12 cellular contexts compared by ENCODE assay signal in genomic region chr7:92255308-92255707, GRCh38. TPM values are rescaled to one million over a fixed set of nuclear protein-coding genes. Genes with fewer than 3 reads are reported as not detected.
A peak's percentile ranks its signal among the peaks of the same experiment; 100 is the strongest.
DNase-seq lines count a peak whose midpoint lies in the region; ATAC-seq and TF ChIP-seq lines count a peak whose summit lies in the region.
"Had no signal": no experiment of that assay in that cellular context is flagged by ENCODE, and none has a peak within 500 bp of the region (broad histone marks: within the 10 kb centered on the region; RNA-seq: fewer than 3 reads in every experiment).

No MANE protein-coding gene starts in this region.

- H4K12ac ChIP-seq in trophoblast cell (ENCODE audit: low read depth, low read length): no peak overlapping the region

- intact Hi-C loops in Panc1 (cut with micrococcal nuclease; ENCODE audit: unreplicated experiment): no loop called here
- intact Hi-C loops in CD4-positive, alpha-beta T cell (cut with DNase I, micrococcal nuclease): no loop called here

- no peak overlapping the region for H4K8ac ChIP-seq in trophoblast cell (ENCODE audit: low read depth, low read length)

- no peak overlapping the region for H3K23ac ChIP-seq in trophoblast cell (ENCODE audit: low read length)

- BruUV-seq in Panc1 (replicated peaks; lab: Mats Ljungman, UMichigan): no TSS peak

- CTCF ChIA-PET in BJ (lab: Yijun Ruan, JAX): interaction anchor here (0.8 kb wide), 1 partner anchor 12 kb away, joined by 3 read pairs; no protein-coding TSS in a partner anchor
- CTCF ChIA-PET in Panc1 (lab: Charles Lee): no interaction called here
- CTCF ChIA-PET in CD4-positive, alpha-beta T cell (lab: Charles Lee): no interaction called here

- H2BK120ac ChIP-seq in trophoblast cell (ENCODE audit: insufficient read depth, low read length, poor library complexity): no peak overlapping the region

- H3K4me3 ChIP-seq in BJ (ENCODE audit: low read depth, low read length): no peak overlapping the region
- H3K4me3 ChIP-seq in Panc1 (ENCODE audit: low read depth in 2 of 2, low read length in 2 of 2): no peak overlapping the region
- no peak overlapping the region for H3K4me3 ChIP-seq in epithelial cell of esophagus (ENCODE audit: low read length)
- H3K4me3 ChIP-seq in trophoblast cell (ENCODE audit: low read depth, low read length): no peak overlapping the region

- DNase-seq in BJ (ENCODE audit: low read depth) (peak; percentile 25), Panc1 (ENCODE audit: low read depth, low spot score) (no peak), epithelial cell of esophagus (ENCODE audit: low read depth) (peak; percentile 54), trophoblast cell (peak; percentile 15 to 55), foreskin melanocyte (no peak), ureter (ENCODE audit: low spot score) (no peak)
- DNase-seq in CD4-positive, alpha-beta T cell: no peak
- DNase-seq: effector CD4-positive, alpha-beta T cell; naive B cell; stimulated activated naive CD4-positive, alpha-beta T cell had no signal

- no peak overlapping the region for H3K4me2 ChIP-seq in trophoblast cell (ENCODE audit: low read length)

- no peaks in the 10 kb centered on the region for H3K79me2 ChIP-seq in trophoblast cell (ENCODE audit: control insufficient read depth, insufficient read depth, low read length, poor library complexity)

- TF ChIP-seq CTCF in BJ (IDR thresholded peaks at IDR 0.05; ENCODE audit: insufficient read depth, low read depth, low read length): no peak
- no peak for TF ChIP-seq CTCF in Panc1 (IDR thresholded peaks at IDR 0.05)
- TF ChIP-seq CTCF in epithelial cell of esophagus (IDR thresholded peaks at IDR 0.05; ENCODE audit: insufficient read depth, low read depth, low read length, missing control alignments): no peak
- no peak for TF ChIP-seq CTCF in CD4-positive, alpha-beta T cell (IDR thresholded peaks at IDR 0.05)

- no peaks in the 10 kb centered on the region for H3K9me3 Mint-ChIP-seq in CD4-positive, alpha-beta T cell

- POLR2A ChIA-PET in BJ (lab: Charles Lee): no interaction called here
- POLR2A ChIA-PET in Panc1 (lab: Charles Lee): no interaction called here
- POLR2A ChIA-PET in CD4-positive, alpha-beta T cell (lab: Charles Lee): no interaction called here

- no peak overlapping the region for H2AK5ac ChIP-seq in trophoblast cell (ENCODE audit: low read length)

- no peaks in the 10 kb centered on the region for H3K79me1 ChIP-seq in trophoblast cell (ENCODE audit: low read length)

- H3K4me1 ChIP-seq in Panc1 (ENCODE audit: control insufficient read depth, insufficient read depth, low read length) (no peaks in the 10 kb centered on the region), trophoblast cell (ENCODE audit: control insufficient read depth in 1 of 2, insufficient read depth in 2 of 2, low read length in 2 of 2) (peaks cover 0 to 6% of the 10 kb centered on the region in 2 experiments)

- peaks cover 61% of the 10 kb centered on the region for H3K4me1 Mint-ChIP-seq in CD4-positive, alpha-beta T cell (ENCODE audit: low read depth)

- no peak overlapping the region for H3K9ac ChIP-seq in trophoblast cell (ENCODE audit: low read length)

- H2AFZ ChIP-seq in trophoblast cell (ENCODE audit: insufficient read depth, low read length, poor library complexity): no peak overlapping the region

- no peak overlapping the region for H3K14ac ChIP-seq in trophoblast cell (ENCODE audit: low read length)

- no peak overlapping the region for H3K18ac ChIP-seq in trophoblast cell (ENCODE audit: low read length)

- no peaks in the 10 kb centered on the region for H3K36me3 ChIP-seq in BJ (ENCODE audit: control insufficient read depth, insufficient read depth, low read length)
- no peaks in the 10 kb centered on the region for H3K36me3 ChIP-seq in Panc1 (ENCODE audit: control insufficient read depth, insufficient read depth, low read length)
- no peaks in the 10 kb centered on the region for H3K36me3 ChIP-seq in trophoblast cell (ENCODE audit: control insufficient read depth in 1 of 2, insufficient read depth in 2 of 2, low read length in 2 of 2)

- H3K9me3 ChIP-seq in Panc1 (ENCODE audit: control insufficient read depth, insufficient read depth, low read depth, low read length) (no peaks in the 10 kb centered on the region; the same call in 1 of the 2 replicates), trophoblast cell (ENCODE audit: insufficient read depth, low read depth, low read length) (no peaks in the 10 kb centered on the region)
- H3K9me3 ChIP-seq in CD4-positive, alpha-beta T cell (ENCODE audit: control insufficient read depth, low read length): no peaks in the 10 kb centered on the region

- no peak overlapping the region for H4K91ac ChIP-seq in trophoblast cell (ENCODE audit: low read depth, low read length)

- peak; percentile 65; the same call in 1 of the 2 replicates for ATAC-seq in Panc1
- ATAC-seq in GM19467 (IDR thresholded peaks at IDR 0.05; ENCODE audit: unreplicated experiment): no peak
- no peak for ATAC-seq in CD4-positive, alpha-beta T cell (ENCODE audit: poor library complexity)

- H3K4me3 Mint-ChIP-seq in CD4-positive, alpha-beta T cell: no peak overlapping the region
- H3K4me3 Mint-ChIP-seq: naive B cell had no signal

- no peak overlapping the region for H3K4ac ChIP-seq in trophoblast cell (ENCODE audit: low read depth, low read length)

- no CpG with 5 or more reads among the region's 4 CpGs for WGBS in trophoblast cell (ENCODE audit: extremely low coverage, insufficient coverage, insufficient read length)

- H2BK12ac ChIP-seq in trophoblast cell (ENCODE audit: low read length): no peak overlapping the region

- H2BK5ac ChIP-seq in trophoblast cell (ENCODE audit: low read depth, low read length, poor library complexity): no peak overlapping the region

- H3K27ac Mint-ChIP-seq in CD4-positive, alpha-beta T cell: no peak overlapping the region
- H3K27ac Mint-ChIP-seq: naive B cell had no signal

- H3K27ac ChIP-seq in Panc1 (ENCODE audit: low read length) (no peak overlapping the region), trophoblast cell (ENCODE audit: low read depth, low read length) (no peak overlapping the region)
- no peak overlapping the region for H3K27ac ChIP-seq in CD4-positive, alpha-beta T cell (ENCODE audit: low read depth, low read length)
- H3K27ac ChIP-seq: RWPE1 had no signal

- H3K36me3 Mint-ChIP-seq in CD4-positive, alpha-beta T cell (ENCODE audit: low read depth): peaks cover 31% of the 10 kb centered on the region

- H3K27me3 Mint-ChIP-seq in CD4-positive, alpha-beta T cell: no peaks in the 10 kb centered on the region
- H3K27me3 Mint-ChIP-seq: naive B cell had no signal

- in situ Hi-C loops in Panc1 (cut with HindIII; ENCODE audit: low pct_unique_long_range_greater_than_20kb, low sequenced_read_pairs): no loop called here

- H3K27me3 ChIP-seq in BJ (ENCODE audit: control insufficient read depth, insufficient read depth, low read length) (no peaks in the 10 kb centered on the region), Panc1 (ENCODE audit: control insufficient read depth, insufficient read depth, low read length) (no peaks in the 10 kb centered on the region), trophoblast cell (ENCODE audit: insufficient read depth, low read length) (no peaks in the 10 kb centered on the region)
- H3K27me3 ChIP-seq in CD4-positive, alpha-beta T cell (ENCODE audit: control insufficient read depth, insufficient read depth, low read length): no peaks in the 10 kb centered on the region

RNA-seq across cellular contexts. Expression of gene ANKIB1, which starts 9.5 kb away (rescaled TPM):
- polyA plus RNA-seq in BJ (2011; rRNA removed): 35.0 and 45.1 TPM in 2 replicates
- polyA minus RNA-seq in BJ (2011; rRNA and poly(A)+ RNA removed): 39.6 and 55.7 TPM in 2 replicates
- total RNA-seq in Panc1 (2021; ENCODE audit: unreplicated experiment): 83.8 TPM
- 29.8 TPM for polyA plus RNA-seq in Panc1 (2012; ENCODE audit: insufficient read length)
- polyA plus RNA-seq in trophoblast cell (2013): 32.3 and 33.5 TPM in 2 replicates
- 78.0 TPM for total RNA-seq in ureter
- total RNA-seq in CD4-positive, alpha-beta T cell: 10 to 100 TPM; 60.0 to 66.9 TPM

RNA-seq across cellular contexts. Expression of gene KRIT1, which starts 9.6 kb away (rescaled TPM):
- 23.7 and 35.8 TPM in 2 replicates for polyA plus RNA-seq in BJ (2011; rRNA removed)
- polyA minus RNA-seq in BJ (2011; rRNA and poly(A)+ RNA removed): 32.0 and 35.0 TPM in 2 replicates
- total RNA-seq in Panc1 (2021; ENCODE audit: unreplicated experiment) (50.1 TPM), ureter (49.4 TPM)
- 39.4 TPM for polyA plus RNA-seq in Panc1 (2012; ENCODE audit: insufficient read length)
- polyA plus RNA-seq in trophoblast cell (2013): 21.6 and 22.0 TPM in 2 replicates
- total RNA-seq in CD4-positive, alpha-beta T cell: 10 to 100 TPM; 28.6 to 28.7 TPM

Comparison
In these comparisons a context has a peak if more than half of its experiments do, and no peak if none do; other contexts are left out.
1. DNase-seq: peak in BJ (single experiment), epithelial cell of esophagus (single experiment) and trophoblast cell (2 of 2); none in Panc1 (single experiment), foreskin melanocyte (single experiment), ureter (single experiment) and CD4-positive, alpha-beta T cell (0 of 10).